Comparison of ENCODE assay signal across 1 cellular context in the genomic region with DNA sequence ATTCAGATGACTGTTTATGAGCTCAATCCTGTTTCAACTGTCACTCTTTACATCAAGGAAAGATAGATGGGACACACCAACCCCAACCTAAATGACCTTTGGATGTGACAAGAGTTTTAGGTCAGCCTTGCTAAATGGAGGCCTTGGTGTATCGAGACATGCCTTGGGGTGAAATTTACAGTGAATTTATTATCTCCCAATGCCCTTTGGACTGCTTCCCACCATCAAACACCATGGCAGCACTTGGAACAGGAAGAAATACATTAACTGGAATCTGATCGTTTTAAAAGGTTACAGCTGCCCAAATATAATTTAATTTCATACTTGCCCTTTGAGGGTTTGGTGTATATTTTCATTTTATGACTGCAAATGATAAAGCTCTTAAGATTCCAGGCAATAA.
TF ChIP-seq lines count a peak whose summit lies in the region.

No MANE protein-coding gene starts in this region.

TF ChIP-seq in GM23338, 12 proteins besides CTCF, POLR2A, EP300 and RAD21 (continued from another document):
- TF ChIP-seq, protein P1, sequence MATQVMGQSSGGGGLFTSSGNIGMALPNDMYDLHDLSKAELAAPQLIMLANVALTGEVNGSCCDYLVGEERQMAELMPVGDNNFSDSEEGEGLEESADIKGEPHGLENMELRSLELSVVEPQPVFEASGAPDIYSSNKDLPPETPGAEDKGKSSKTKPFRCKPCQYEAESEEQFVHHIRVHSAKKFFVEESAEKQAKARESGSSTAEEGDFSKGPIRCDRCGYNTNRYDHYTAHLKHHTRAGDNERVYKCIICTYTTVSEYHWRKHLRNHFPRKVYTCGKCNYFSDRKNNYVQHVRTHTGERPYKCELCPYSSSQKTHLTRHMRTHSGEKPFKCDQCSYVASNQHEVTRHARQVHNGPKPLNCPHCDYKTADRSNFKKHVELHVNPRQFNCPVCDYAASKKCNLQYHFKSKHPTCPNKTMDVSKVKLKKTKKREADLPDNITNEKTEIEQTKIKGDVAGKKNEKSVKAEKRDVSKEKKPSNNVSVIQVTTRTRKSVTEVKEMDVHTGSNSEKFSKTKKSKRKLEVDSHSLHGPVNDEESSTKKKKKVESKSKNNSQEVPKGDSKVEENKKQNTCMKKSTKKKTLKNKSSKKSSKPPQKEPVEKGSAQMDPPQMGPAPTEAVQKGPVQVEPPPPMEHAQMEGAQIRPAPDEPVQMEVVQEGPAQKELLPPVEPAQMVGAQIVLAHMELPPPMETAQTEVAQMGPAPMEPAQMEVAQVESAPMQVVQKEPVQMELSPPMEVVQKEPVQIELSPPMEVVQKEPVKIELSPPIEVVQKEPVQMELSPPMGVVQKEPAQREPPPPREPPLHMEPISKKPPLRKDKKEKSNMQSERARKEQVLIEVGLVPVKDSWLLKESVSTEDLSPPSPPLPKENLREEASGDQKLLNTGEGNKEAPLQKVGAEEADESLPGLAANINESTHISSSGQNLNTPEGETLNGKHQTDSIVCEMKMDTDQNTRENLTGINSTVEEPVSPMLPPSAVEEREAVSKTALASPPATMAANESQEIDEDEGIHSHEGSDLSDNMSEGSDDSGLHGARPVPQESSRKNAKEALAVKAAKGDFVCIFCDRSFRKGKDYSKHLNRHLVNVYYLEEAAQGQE (IDR thresholded peaks at IDR 0.05; ENCODE audit: unreplicated experiment), result no peak
- TF ChIP-seq, protein P2, sequence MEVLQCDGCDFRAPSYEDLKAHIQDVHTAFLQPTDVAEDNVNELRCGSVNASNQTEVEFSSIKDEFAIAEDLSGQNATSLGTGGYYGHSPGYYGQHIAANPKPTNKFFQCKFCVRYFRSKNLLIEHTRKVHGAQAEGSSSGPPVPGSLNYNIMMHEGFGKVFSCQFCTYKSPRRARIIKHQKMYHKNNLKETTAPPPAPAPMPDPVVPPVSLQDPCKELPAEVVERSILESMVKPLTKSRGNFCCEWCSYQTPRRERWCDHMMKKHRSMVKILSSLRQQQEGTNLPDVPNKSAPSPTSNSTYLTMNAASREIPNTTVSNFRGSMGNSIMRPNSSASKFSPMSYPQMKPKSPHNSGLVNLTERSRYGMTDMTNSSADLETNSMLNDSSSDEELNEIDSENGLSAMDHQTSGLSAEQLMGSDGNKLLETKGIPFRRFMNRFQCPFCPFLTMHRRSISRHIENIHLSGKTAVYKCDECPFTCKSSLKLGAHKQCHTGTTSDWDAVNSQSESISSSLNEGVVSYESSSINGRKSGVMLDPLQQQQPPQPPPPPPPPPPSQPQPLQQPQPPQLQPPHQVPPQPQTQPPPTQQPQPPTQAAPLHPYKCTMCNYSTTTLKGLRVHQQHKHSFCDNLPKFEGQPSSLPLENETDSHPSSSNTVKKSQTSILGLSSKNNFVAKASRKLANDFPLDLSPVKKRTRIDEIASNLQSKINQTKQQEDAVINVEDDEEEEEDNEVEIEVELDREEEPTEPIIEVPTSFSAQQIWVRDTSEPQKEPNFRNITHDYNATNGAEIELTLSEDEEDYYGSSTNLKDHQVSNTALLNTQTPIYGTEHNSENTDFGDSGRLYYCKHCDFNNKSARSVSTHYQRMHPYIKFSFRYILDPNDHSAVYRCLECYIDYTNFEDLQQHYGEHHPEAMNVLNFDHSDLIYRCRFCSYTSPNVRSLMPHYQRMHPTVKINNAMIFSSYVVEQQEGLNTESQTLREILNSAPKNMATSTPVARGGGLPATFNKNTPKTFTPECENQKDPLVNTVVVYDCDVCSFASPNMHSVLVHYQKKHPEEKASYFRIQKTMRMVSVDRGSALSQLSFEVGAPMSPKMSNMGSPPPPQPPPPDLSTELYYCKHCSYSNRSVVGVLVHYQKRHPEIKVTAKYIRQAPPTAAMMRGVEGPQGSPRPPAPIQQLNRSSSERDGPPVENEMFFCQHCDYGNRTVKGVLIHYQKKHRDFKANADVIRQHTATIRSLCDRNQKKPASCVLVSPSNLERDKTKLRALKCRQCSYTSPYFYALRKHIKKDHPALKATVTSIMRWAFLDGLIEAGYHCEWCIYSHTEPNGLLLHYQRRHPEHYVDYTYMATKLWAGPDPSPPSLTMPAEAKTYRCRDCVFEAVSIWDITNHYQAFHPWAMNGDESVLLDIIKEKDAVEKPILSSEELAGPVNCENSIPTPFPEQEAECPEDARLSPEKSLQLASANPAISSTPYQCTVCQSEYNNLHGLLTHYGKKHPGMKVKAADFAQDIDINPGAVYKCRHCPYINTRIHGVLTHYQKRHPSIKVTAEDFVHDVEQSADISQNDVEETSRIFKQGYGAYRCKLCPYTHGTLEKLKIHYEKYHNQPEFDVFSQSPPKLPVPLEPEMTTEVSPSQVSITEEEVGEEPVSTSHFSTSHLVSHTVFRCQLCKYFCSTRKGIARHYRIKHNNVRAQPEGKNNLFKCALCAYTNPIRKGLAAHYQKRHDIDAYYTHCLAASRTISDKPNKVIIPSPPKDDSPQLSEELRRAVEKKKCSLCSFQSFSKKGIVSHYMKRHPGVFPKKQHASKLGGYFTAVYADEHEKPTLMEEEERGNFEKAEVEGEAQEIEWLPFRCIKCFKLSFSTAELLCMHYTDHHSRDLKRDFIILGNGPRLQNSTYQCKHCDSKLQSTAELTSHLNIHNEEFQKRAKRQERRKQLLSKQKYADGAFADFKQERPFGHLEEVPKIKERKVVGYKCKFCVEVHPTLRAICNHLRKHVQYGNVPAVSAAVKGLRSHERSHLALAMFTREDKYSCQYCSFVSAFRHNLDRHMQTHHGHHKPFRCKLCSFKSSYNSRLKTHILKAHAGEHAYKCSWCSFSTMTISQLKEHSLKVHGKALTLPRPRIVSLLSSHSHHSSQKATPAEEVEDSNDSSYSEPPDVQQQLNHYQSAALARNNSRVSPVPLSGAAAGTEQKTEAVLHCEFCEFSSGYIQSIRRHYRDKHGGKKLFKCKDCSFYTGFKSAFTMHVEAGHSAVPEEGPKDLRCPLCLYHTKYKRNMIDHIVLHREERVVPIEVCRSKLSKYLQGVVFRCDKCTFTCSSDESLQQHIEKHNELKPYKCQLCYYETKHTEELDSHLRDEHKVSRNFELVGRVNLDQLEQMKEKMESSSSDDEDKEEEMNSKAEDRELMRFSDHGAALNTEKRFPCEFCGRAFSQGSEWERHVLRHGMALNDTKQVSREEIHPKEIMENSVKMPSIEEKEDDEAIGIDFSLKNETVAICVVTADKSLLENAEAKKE (CRISPR knock-in tag; IDR thresholded peaks at IDR 0.05), result no peak
- TF ChIP-seq, protein P3, sequence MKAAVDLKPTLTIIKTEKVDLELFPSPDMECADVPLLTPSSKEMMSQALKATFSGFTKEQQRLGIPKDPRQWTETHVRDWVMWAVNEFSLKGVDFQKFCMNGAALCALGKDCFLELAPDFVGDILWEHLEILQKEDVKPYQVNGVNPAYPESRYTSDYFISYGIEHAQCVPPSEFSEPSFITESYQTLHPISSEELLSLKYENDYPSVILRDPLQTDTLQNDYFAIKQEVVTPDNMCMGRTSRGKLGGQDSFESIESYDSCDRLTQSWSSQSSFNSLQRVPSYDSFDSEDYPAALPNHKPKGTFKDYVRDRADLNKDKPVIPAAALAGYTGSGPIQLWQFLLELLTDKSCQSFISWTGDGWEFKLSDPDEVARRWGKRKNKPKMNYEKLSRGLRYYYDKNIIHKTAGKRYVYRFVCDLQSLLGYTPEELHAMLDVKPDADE (IDR thresholded peaks at IDR 0.05), result no peak
- no peak for TF ChIP-seq EZH2phosphoT487 (IDR thresholded peaks at IDR 0.05; ENCODE audit: unreplicated experiment)
TF ChIP-seq in GM23338: peak in this region for 0.
